8 cellular contexts compared by ENCODE assay signal in genomic region chr2:156400704-156401678, GRCh38. TPM values are rescaled to one million over a fixed set of nuclear protein-coding genes. Genes with fewer than 3 reads are reported as not detected.
A peak's percentile ranks its signal among the peaks of the same experiment; 100 is the strongest.
DNase-seq lines count a peak whose midpoint lies in the region; ATAC-seq and TF ChIP-seq lines count a peak whose summit lies in the region.

No MANE protein-coding gene starts in this region.

- no peak for TF ChIP-seq EP300 in suprapubic skin (IDR thresholded peaks at IDR 0.05)

- DNase-seq in GM03348 (ENCODE audit: low spot score), result peak; percentile 80
- peak; percentile 4 for DNase-seq in NCI-H1048 (lab: John Stamatoyannopoulos, UW)
- peak; percentile 63 for DNase-seq in SKM-1 (lab: John Stamatoyannopoulos, UW; ENCODE audit: unreplicated experiment)
- peak; percentile 71 for DNase-seq in glutamatergic neuron
- peak; percentile 76 for DNase-seq in omental fat pad (ENCODE audit: low spot score)
- peak; percentile 83 for DNase-seq in suprapubic skin (ENCODE audit: low spot score in 2 of 2)

- H3K27me3 ChIP-seq in suprapubic skin, result no peaks in the 10 kb centered on the region

- TF ChIP-seq CTCF in glutamatergic neuron (IDR thresholded peaks at IDR 0.05; ENCODE audit: partially characterized antibody, unreplicated experiment) (no peak), omental fat pad (IDR thresholded peaks at IDR 0.05) (no peak), suprapubic skin (IDR thresholded peaks at IDR 0.05) (no peak)

- H3K27ac ChIP-seq in suprapubic skin, result peak overlapping the region; percentile 92

- peak overlapping the region; percentile 92 for H3K4me3 Mint-ChIP-seq in activated naive CD8-positive, alpha-beta T cell
- H3K4me3 Mint-ChIP-seq in glutamatergic neuron (ENCODE audit: unreplicated experiment), result peak overlapping the region; percentile 85

- no peaks in the 10 kb centered on the region for H3K36me3 Mint-ChIP-seq in activated naive CD8-positive, alpha-beta T cell
- H3K36me3 Mint-ChIP-seq in glutamatergic neuron (ENCODE audit: unreplicated experiment), result no peaks in the 10 kb centered on the region

- ATAC-seq in HG02610 (IDR thresholded peaks at IDR 0.05; ENCODE audit: unreplicated experiment) (peak; percentile 61), omental fat pad (ENCODE audit: low FRiP score) (peak; percentile 83)

- under 1% methylated on average over 19 of the region's 19 CpGs for WGBS in suprapubic skin

- H3K9me3 Mint-ChIP-seq in activated naive CD8-positive, alpha-beta T cell (ENCODE audit: low read depth), result no peaks in the 10 kb centered on the region
- H3K9me3 Mint-ChIP-seq in glutamatergic neuron (ENCODE audit: unreplicated experiment), result peaks cover 14% of the 10 kb centered on the region

- H3K4me1 Mint-ChIP-seq in activated naive CD8-positive, alpha-beta T cell (ENCODE audit: low read depth), result peaks cover 24% of the 10 kb centered on the region
- H3K4me1 Mint-ChIP-seq in glutamatergic neuron (ENCODE audit: low read depth, unreplicated experiment), result peaks cover 4% of the 10 kb centered on the region

- TF ChIP-seq POLR2A in suprapubic skin (IDR thresholded peaks at IDR 0.05), result no peak

- no peaks in the 10 kb centered on the region for H3K36me3 ChIP-seq in suprapubic skin

- H3K4me3 ChIP-seq in suprapubic skin, result peak overlapping the region; percentile 92

- peak overlapping the region; percentile 94 for H3K27ac Mint-ChIP-seq in activated naive CD8-positive, alpha-beta T cell
- peak overlapping the region; percentile 87 for H3K27ac Mint-ChIP-seq in glutamatergic neuron (ENCODE audit: unreplicated experiment)

- H3K27me3 Mint-ChIP-seq in activated naive CD8-positive, alpha-beta T cell, result no peaks in the 10 kb centered on the region
- H3K27me3 Mint-ChIP-seq in glutamatergic neuron (ENCODE audit: unreplicated experiment), result peaks cover 15% of the 10 kb centered on the region

- peaks cover 18% of the 10 kb centered on the region for H3K4me1 ChIP-seq in suprapubic skin

- no peaks in the 10 kb centered on the region for H3K9me3 ChIP-seq in suprapubic skin

RNA-seq across cellular contexts. Expression of gene GPD2, which starts 35.2 kb away (rescaled TPM):
- 26.2 TPM for total RNA-seq in glutamatergic neuron (ENCODE audit: unreplicated experiment)
- total RNA-seq in omental fat pad, result 10 to 100 TPM; 38.7 to 62.9 (median 40.7) TPM
- total RNA-seq in suprapubic skin, result 10 to 100 TPM; 34.7 to 77.5 (median 50.3) TPM

Comparison
In these comparisons a context has a peak if more than half of its experiments do, and no peak if none do; other contexts are left out.
1. Peak in every context shown above with its lines: DNase-seq, ATAC-seq, H3K4me3 ChIP-seq and H3K27ac ChIP-seq.
2. DNase-seq: peak in every context shown above with its lines; median percentile 83 in suprapubic skin; 80 in GM03348; 76 in omental fat pad; 71 in glutamatergic neuron; 63 in SKM-1; 4 in NCI-H1048.